9 cellular contexts compared by ENCODE assay signal in genomic region chr15:38651328-38652038, GRCh38.
DNase-seq lines count a peak whose midpoint lies in the region; ATAC-seq and TF ChIP-seq lines count a peak whose summit lies in the region.
"Had no signal": no experiment of that assay in that cellular context is flagged by ENCODE, and none has a peak within 500 bp of the region (broad histone marks: within the 10 kb centered on the region; RNA-seq: fewer than 3 reads in every experiment).

No MANE protein-coding gene starts in this region.

- no peak for TF ChIP-seq CTCF in gastrocnemius medialis (IDR thresholded peaks at IDR 0.05 in 4 of 5, conservative IDR thresholded peaks at IDR 0.05 in 1 of 5)

- no peaks in the 10 kb centered on the region for H3K36me3 ChIP-seq in effector memory CD4-positive, alpha-beta T cell (ENCODE audit: control insufficient read depth, insufficient read depth, low read length)
- H3K36me3 ChIP-seq in gastrocnemius medialis: no peaks in the 10 kb centered on the region
- H3K36me3 ChIP-seq: vagina had no signal

- no peaks in the 10 kb centered on the region for H3K9me3 ChIP-seq in effector memory CD4-positive, alpha-beta T cell (ENCODE audit: control insufficient read depth, low read length)
- no peaks in the 10 kb centered on the region for H3K9me3 ChIP-seq in gastrocnemius medialis
- H3K9me3 ChIP-seq: vagina had no signal

- in situ Hi-C loops in gastrocnemius medialis (cut with MboI; ENCODE audit: low sequenced_read_pairs in 4 of 4): no loop called here

- peak; percentile 47 to 52 for ATAC-seq in activated CD4-positive, CD25-positive, alpha-beta regulatory T cell treated with anti-CD3 and anti-CD28 coated beads, Interleukin-2, amount 50 U/mL, for 24 hours
- no peak for ATAC-seq in stimulated activated naive CD8-positive, alpha-beta T cell treated with anti-CD3 and anti-CD28 coated beads, Interleukin-15, Interleukin-2, amounts not matched to agents 100 U/mL and 50 U/mL, for 24 hours
- ATAC-seq in gastrocnemius medialis: no peak

- H3K27ac ChIP-seq in effector memory CD4-positive, alpha-beta T cell (ENCODE audit: insufficient read depth, low read length, poor library complexity, severe bottlenecking): peak overlapping the region; percentile 76
- no peak overlapping the region for H3K27ac ChIP-seq in gastrocnemius medialis
- H3K27ac ChIP-seq: vagina had no signal

- H3K4me1 ChIP-seq in effector memory CD4-positive, alpha-beta T cell (ENCODE audit: control insufficient read depth, insufficient read depth, low read length, poor library complexity, severe bottlenecking): peaks cover 50% of the 10 kb centered on the region
- H3K4me1 ChIP-seq in gastrocnemius medialis: no peaks in the 10 kb centered on the region

- DNase-seq in NK-92 treated with Interleukin-12 subunit alpha and Interleukin-12 subunit beta, amount 100 ng/mL, for 24 hours (lab: John Stamatoyannopoulos, UW): peak; percentile 64
- DNase-seq in NK-92 (lab: John Stamatoyannopoulos, UW; ENCODE audit: unreplicated experiment): no peak
- peak; percentile 11 to 44 (median 27) for DNase-seq in effector memory CD4-positive, alpha-beta T cell
- peak; percentile 39 for DNase-seq in stimulated activated naive CD8-positive, alpha-beta T cell treated with anti-CD3 and anti-CD28 coated beads, Interleukin-15, Interleukin-2, amounts not matched to agents 100 U/mL and 50 U/mL, for 24 hours
- DNase-seq in NCI-H82 (lab: John Stamatoyannopoulos, UW): no peak
- no peak for DNase-seq in superior temporal gyrus (ENCODE audit: extremely low spot score)
- no peak for DNase-seq in gastrocnemius medialis

- H3K4me3 ChIP-seq in effector memory CD4-positive, alpha-beta T cell (ENCODE audit: insufficient read depth, low read depth, low read length, poor library complexity, severe bottlenecking): peak overlapping the region; percentile 18
- no peak overlapping the region for H3K4me3 ChIP-seq in gastrocnemius medialis
- H3K4me3 ChIP-seq: vagina had no signal

- H3K27me3 ChIP-seq in effector memory CD4-positive, alpha-beta T cell (replicated peaks; ENCODE audit: control insufficient read depth, insufficient read depth, low read length, poor library complexity, severe bottlenecking): no peaks in the 10 kb centered on the region
- H3K27me3 ChIP-seq in gastrocnemius medialis: no peaks in the 10 kb centered on the region
- H3K27me3 ChIP-seq: vagina had no signal

- TF ChIP-seq POLR2A in gastrocnemius medialis (IDR thresholded peaks at IDR 0.05): no peak

- intact Hi-C loops in gastrocnemius medialis (cut with DNase I; ENCODE audit: low total_unique reads): no loop called here

Comparison
In these comparisons a context has a peak if more than half of its experiments do, and no peak if none do; other contexts are left out.
1. DNase-seq: peak in NK-92 treated with Interleukin-12 subunit alpha and Interleukin-12 subunit beta, amount 100 ng/mL, for 24 hours (single experiment), effector memory CD4-positive, alpha-beta T cell (3 of 3) and stimulated activated naive CD8-positive, alpha-beta T cell treated with anti-CD3 and anti-CD28 coated beads, Interleukin-15, Interleukin-2, amounts not matched to agents 100 U/mL and 50 U/mL, for 24 hours (single experiment); none in NK-92 (single experiment), NCI-H82 (single experiment), superior temporal gyrus (single experiment) and gastrocnemius medialis (0 of 2).
2. ATAC-seq: peak in activated CD4-positive, CD25-positive, alpha-beta regulatory T cell treated with anti-CD3 and anti-CD28 coated beads, Interleukin-2, amount 50 U/mL, for 24 hours (2 of 2); none in stimulated activated naive CD8-positive, alpha-beta T cell treated with anti-CD3 and anti-CD28 coated beads, Interleukin-15, Interleukin-2, amounts not matched to agents 100 U/mL and 50 U/mL, for 24 hours (single experiment) and gastrocnemius medialis (0 of 2).